In genomic region chr3:172154768-172155649, GRCh38 we compare ENCODE assay signal across 9 cellular contexts.
DNase-seq lines count a peak whose midpoint lies in the region; ATAC-seq and TF ChIP-seq lines count a peak whose summit lies in the region.
"Had no signal": no experiment of that assay in that cellular context is flagged by ENCODE, and none has a peak within 500 bp of the region (broad histone marks: within the 10 kb centered on the region; RNA-seq: fewer than 3 reads in every experiment).

No MANE protein-coding gene starts in this region.

- no peak for ATAC-seq in Right ventricle myocardium superior (ENCODE audit: poor library complexity)
- peak; percentile 64 for ATAC-seq in HG03565 (IDR thresholded peaks at IDR 0.05; ENCODE audit: unreplicated experiment)

- TF ChIP-seq CTCF in left ventricle myocardium inferior (IDR thresholded peaks at IDR 0.05; ENCODE audit: borderline replicate concordance) = no peak

- intact Hi-C loops in left ventricle myocardium inferior (cut with micrococcal nuclease) = no loop called here
- intact Hi-C loops in Right ventricle myocardium superior (cut with DNase I) = loop anchor here (5.0 to 10.0 kb wide), 2 partner anchors 37 to 110 kb away; no protein-coding TSS in a partner anchor

- H3K36me3 ChIP-seq in left ventricle myocardium inferior = no peaks in the 10 kb centered on the region
- H3K36me3 ChIP-seq: BLaER1 had no signal

- no peak for DNase-seq in left ventricle myocardium inferior
- DNase-seq in Right ventricle myocardium superior = no peak
- peak; percentile 30 for DNase-seq in kidney tubule cell (ENCODE audit: low spot score)
- DNase-seq in activated T-cell treated with anti-CD3 and anti-CD28 coated beads for 4 hours = no peak
- no peak for DNase-seq in NOMO-1 treated with DMSO at 0.1 percent for 48 hours (lab: John Stamatoyannopoulos, UW; ENCODE audit: unreplicated experiment)
- DNase-seq in NCI-H146 (lab: John Stamatoyannopoulos, UW) = no peak
- no peak for DNase-seq in NCI-H774 (lab: John Stamatoyannopoulos, UW)

- peak overlapping the region; percentile 89 for H3K27ac ChIP-seq in left ventricle myocardium inferior (replicated peaks)
- H3K27ac ChIP-seq: BLaER1 had no signal

- no peaks in the 10 kb centered on the region for H3K9me3 ChIP-seq in left ventricle myocardium inferior (replicated peaks)
- H3K9me3 ChIP-seq: BLaER1 had no signal

- no peaks in the 10 kb centered on the region for H3K27me3 ChIP-seq in left ventricle myocardium inferior (ENCODE audit: low read depth)
- H3K27me3 ChIP-seq: BLaER1 had no signal

- no peak overlapping the region for H3K4me3 ChIP-seq in left ventricle myocardium inferior
- H3K4me3 ChIP-seq: BLaER1 had no signal

- H3K4me1 ChIP-seq in left ventricle myocardium inferior = peaks cover 72% of the 10 kb centered on the region
